Comparison of ENCODE assay signal across 19 cellular contexts in the genomic region with DNA sequence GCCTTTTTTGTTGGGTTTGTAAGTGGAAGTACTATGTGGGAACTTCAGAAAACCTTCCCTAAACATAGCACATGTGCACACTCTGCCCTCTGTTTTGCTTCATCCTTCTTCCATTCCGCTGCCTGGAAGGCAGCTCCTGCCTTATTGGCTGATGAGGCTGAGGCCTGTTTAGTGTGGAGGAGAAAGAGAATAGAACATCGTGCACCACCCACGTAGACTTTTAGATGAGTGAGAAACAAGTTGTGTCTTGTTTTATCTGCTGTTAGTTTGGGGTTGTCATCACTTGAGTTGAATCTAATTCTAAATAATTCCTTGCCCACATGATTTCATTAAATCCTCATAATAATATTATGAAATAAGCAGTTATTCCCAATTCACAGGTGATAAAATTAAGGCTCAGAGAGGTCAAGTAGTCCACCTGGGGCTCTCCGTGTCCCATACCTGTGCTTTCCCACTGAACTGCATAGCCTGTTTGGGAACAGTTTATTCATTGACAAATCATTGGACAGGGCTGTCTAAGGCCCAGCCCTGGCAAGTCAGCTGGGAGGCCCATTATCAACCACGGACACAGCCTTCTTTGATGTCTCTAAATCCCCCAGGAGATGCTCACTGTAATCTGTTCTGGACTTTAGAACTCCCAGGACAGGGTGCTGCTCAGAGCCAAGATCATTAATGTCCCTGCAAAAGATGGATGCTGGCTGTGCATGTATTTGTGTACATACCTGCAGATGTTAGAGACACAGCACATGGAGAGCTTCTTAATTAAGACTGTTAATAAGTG.
DNase-seq lines count a peak whose midpoint lies in the region; ATAC-seq and TF ChIP-seq lines count a peak whose summit lies in the region.
"Had no signal": no experiment of that assay in that cellular context is flagged by ENCODE, and none has a peak within 500 bp of the region (broad histone marks: within the 10 kb centered on the region; RNA-seq: fewer than 3 reads in every experiment).

No MANE protein-coding gene starts in this region.

- peaks cover 11% of the 10 kb centered on the region for H3K4me1 ChIP-seq in foreskin keratinocyte
- H3K4me1 ChIP-seq: BE2C had no signal

- intact Hi-C loops in natural killer cell (cut with micrococcal nuclease) = no loop called here

- DNase-seq in natural killer cell = no peak
- DNase-seq in natural killer cell treated with Interleukin-12 subunit alpha and Interleukin-12 subunit beta and Interleukin-15 and Interleukin-18, amount 100 ng/mL, for 72 hours (ENCODE audit: low spot score) = no peak
- peak; percentile 20 for DNase-seq in SK-MEL-5 (ENCODE audit: low read depth, low spot score)
- peak in 1 of 2 donors; percentile 63 for DNase-seq in foreskin keratinocyte
- DNase-seq in brain microvascular endothelial cell = no peak
- DNase-seq in hippocampal formation (lab: John Stamatoyannopoulos, UW) = no peak
- DNase-seq in osteocyte (ENCODE audit: extremely low spot score, unreplicated experiment) = no peak
- DNase-seq: BE2C; CD4-positive, alpha-beta T cell; DMS153; DMS79; GF-D8; GOT3; H7; HFFc6; IMR-90 had no signal

- H3K4me1 Mint-ChIP-seq in natural killer cell (peaks cover 39 to 41% of the 10 kb centered on the region in 2 donors), osteocyte (ENCODE audit: unreplicated experiment) (peaks cover 38% of the 10 kb centered on the region)
- H3K4me1 Mint-ChIP-seq in natural killer cell treated with Interleukin-12 subunit alpha and Interleukin-12 subunit beta and Interleukin-15 and Interleukin-18, amount 100 ng/mL, for 72 hours (ENCODE audit: low read depth in 2 of 2) = peaks cover 30 to 42% of the 10 kb centered on the region in 2 donors

- no peak overlapping the region for H3K4me3 ChIP-seq in brain microvascular endothelial cell (ENCODE audit: low read depth, low read length)

- H3K4me3 Mint-ChIP-seq in natural killer cell = peak overlapping the region; percentile 68
- H3K4me3 Mint-ChIP-seq in natural killer cell treated with Interleukin-12 subunit alpha and Interleukin-12 subunit beta and Interleukin-15 and Interleukin-18, amount 100 ng/mL, for 72 hours = no peak overlapping the region
- no peak overlapping the region for H3K4me3 Mint-ChIP-seq in osteocyte (ENCODE audit: unreplicated experiment)
- H3K4me3 Mint-ChIP-seq: CD4-positive, alpha-beta T cell; HFFc6 had no signal

- H3K36me3 Mint-ChIP-seq in natural killer cell (no peaks in the 10 kb centered on the region), osteocyte (ENCODE audit: unreplicated experiment) (no peaks in the 10 kb centered on the region)
- no peaks in the 10 kb centered on the region for H3K36me3 Mint-ChIP-seq in natural killer cell treated with Interleukin-12 subunit alpha and Interleukin-12 subunit beta and Interleukin-15 and Interleukin-18, amount 100 ng/mL, for 72 hours

- peak overlapping the region in 1 of 2 donors; percentile 10 for H3K27ac Mint-ChIP-seq in natural killer cell
- no peak overlapping the region for H3K27ac Mint-ChIP-seq in natural killer cell treated with Interleukin-12 subunit alpha and Interleukin-12 subunit beta and Interleukin-15 and Interleukin-18, amount 100 ng/mL, for 72 hours
- no peak overlapping the region for H3K27ac Mint-ChIP-seq in osteocyte (ENCODE audit: unreplicated experiment)
- H3K27ac Mint-ChIP-seq: CD4-positive, alpha-beta T cell; HFFc6 had no signal

- H3K9me3 Mint-ChIP-seq in natural killer cell (no peaks in the 10 kb centered on the region), osteocyte (ENCODE audit: unreplicated experiment) (no peaks in the 10 kb centered on the region)
- no peaks in the 10 kb centered on the region for H3K9me3 Mint-ChIP-seq in natural killer cell treated with Interleukin-12 subunit alpha and Interleukin-12 subunit beta and Interleukin-15 and Interleukin-18, amount 100 ng/mL, for 72 hours
- H3K9me3 Mint-ChIP-seq: CD4-positive, alpha-beta T cell; HFFc6 had no signal

- H3K27ac ChIP-seq in foreskin keratinocyte = no peak overlapping the region
- no peak overlapping the region for H3K27ac ChIP-seq in brain microvascular endothelial cell
- H3K27ac ChIP-seq: C4-2B, HL-60 had no signal

- H3K27me3 ChIP-seq in foreskin keratinocyte (peaks cover 3% of the 10 kb centered on the region), brain microvascular endothelial cell (replicated peaks) (no peaks in the 10 kb centered on the region)
- H3K27me3 ChIP-seq: BE2C had no signal

- TF ChIP-seq CTCF in natural killer cell (IDR thresholded peaks at IDR 0.05) = no peak
- no peak for TF ChIP-seq CTCF in foreskin keratinocyte (conservative IDR thresholded peaks at IDR 0.05)
- no peak for TF ChIP-seq CTCF in brain microvascular endothelial cell (IDR thresholded peaks at IDR 0.05; ENCODE audit: low read depth, low read length, missing control alignments)
- no peak for TF ChIP-seq CTCF in osteocyte (IDR thresholded peaks at IDR 0.05)

- ATAC-seq in natural killer cell (no peak), foreskin keratinocyte (peak; percentile 60)
- ATAC-seq in natural killer cell treated with Interleukin-12 subunit alpha and Interleukin-12 subunit beta and Interleukin-15 and Interleukin-18, amount 100 ng/mL, for 72 hours = no peak
- ATAC-seq: HCT116 had no signal

- no peaks in the 10 kb centered on the region for H3K36me3 ChIP-seq in brain microvascular endothelial cell (replicated peaks)
- H3K36me3 ChIP-seq: BE2C had no signal

- H3K27me3 Mint-ChIP-seq in natural killer cell (ENCODE audit: low read depth in 2 of 2) (peaks cover 0 to 8% of the 10 kb centered on the region in 2 donors), osteocyte (ENCODE audit: unreplicated experiment) (no peaks in the 10 kb centered on the region)
- H3K27me3 Mint-ChIP-seq in natural killer cell treated with Interleukin-12 subunit alpha and Interleukin-12 subunit beta and Interleukin-15 and Interleukin-18, amount 100 ng/mL, for 72 hours = peaks cover 0 to 3% of the 10 kb centered on the region in 2 donors

- in situ Hi-C loops in SK-MEL-5 (cut with HindIII; ENCODE audit: low pct_unique_long_range_greater_than_20kb, low sequenced_read_pairs) (no loop called here), brain microvascular endothelial cell (cut with HindIII; ENCODE audit: low pct_ligation_motif_present, low sequenced_read_pairs) (no loop called here)
